8 cellular contexts compared by ENCODE assay signal in genomic region chr9:111525056-111525977, GRCh38. TPM values are rescaled to one million over a fixed set of nuclear protein-coding genes. Genes with fewer than 3 reads are reported as not detected.
DNase-seq lines count a peak whose midpoint lies in the region; ATAC-seq, FAIRE-seq and TF ChIP-seq lines count a peak whose summit lies in the region.

Gene ZNF483 (plus strand): TSS chr9:111525179. CDS start chr9:111527396, 2,217 bp downstream.

- H3K36me3 ChIP-seq in K562 (ENCODE audit: control insufficient read depth, insufficient read depth, low read length) = no peaks in the 10 kb centered on the region
- no peaks in the 10 kb centered on the region for H3K36me3 ChIP-seq in psoas muscle (ENCODE audit: insufficient read depth in 1 of 2, low read depth in 1 of 2)

- H4K20me1 ChIP-seq in K562 (replicated peaks; ENCODE audit: control insufficient read depth, insufficient read depth, low read length) = no peaks in the 10 kb centered on the region

- peaks cover 9% of the 10 kb centered on the region for H3K36me3 Mint-ChIP-seq in type B pancreatic cell

- in situ Hi-C loops in K562 (cut with MboI) = no loop called here

- intact Hi-C loops in K562 (cut with micrococcal nuclease) (loop anchor here (5.0 kb wide), 1 partner anchor 43 kb away; the partner anchor contains the start of gene ECPAS), psoas muscle (cut with DNase I) (no loop called here)

- peak within 1 kb of the TSS; percentile 93 for H2AFZ ChIP-seq in K562 (ENCODE audit: low read depth, low read length)

- FAIRE-seq in K562 (lab: Jason Lieb, UNC) = no peak

- peaks cover 10% of the 10 kb centered on the region for H3K4me1 Mint-ChIP-seq in type B pancreatic cell (ENCODE audit: unreplicated experiment)

- TF ChIP-seq POLR2A in K562 (conservative IDR thresholded peaks at IDR 0.05) = no peak

- H3K27ac ChIP-seq in K562 (ENCODE audit: extremely low read depth, low read depth, low read length) (no peak within 1 kb of the TSS), psoas muscle (no peak within 1 kb of the TSS)

- H3K4me3 ChIP-seq in K562 = peak within 1 kb of the TSS; percentile 50
- H3K4me3 ChIP-seq in psoas muscle = peak within 1 kb of the TSS; percentile 77

- H3K9ac ChIP-seq in K562 (ENCODE audit: insufficient read depth in 1 of 2, low read depth in 2 of 2, low read length in 2 of 2) = peak within 1 kb of the TSS in 1 of 2 experiments; percentile 61; a peak in 2 of 4 replicates

- DNase-seq in NCI-H1417 (lab: John Stamatoyannopoulos, UW) (peak; percentile 65 to 98 (median 94)), T1000 (lab: John Stamatoyannopoulos, UW) (peak; percentile 14), K562 (ENCODE audit: extremely low read depth in 1 of 4, low spot score in 3 of 4) (peak; percentile 66 to 79 (median 72)), hippocampal formation (lab: John Stamatoyannopoulos, UW) (peak; percentile 63 to 74), psoas muscle (peak; percentile 75 to 80), type B pancreatic cell (ENCODE audit: extremely low spot score, unreplicated experiment) (peak; percentile 91)

- H3K27me3 ChIP-seq in K562 (ENCODE audit: control insufficient read depth in 2 of 2, insufficient read depth in 2 of 2, low read length in 2 of 2) (peaks cover 25 to 39% of the 10 kb centered on the region in 2 experiments; a peak in 4 of 5 replicates), psoas muscle (ENCODE audit: insufficient read depth in 3 of 3, low read length in 2 of 3) (peaks cover 0 to 24% (median 0%) of the 10 kb centered on the region in 3 donors)

- H3K27me3 Mint-ChIP-seq in type B pancreatic cell = peaks cover 16% of the 10 kb centered on the region

- peak within 1 kb of the TSS; percentile 80 for H3K4me2 ChIP-seq in K562 (ENCODE audit: insufficient read depth, low read length)

- no peaks in the 10 kb centered on the region for H3K9me1 ChIP-seq in K562 (ENCODE audit: control insufficient read depth, insufficient read depth, low read length)

- CTCF ChIA-PET in K562 (lab: Yijun Ruan, JAX; ENCODE audit: low intra/inter-chr PET ratio) = no interaction called here

- no peaks in the 10 kb centered on the region for H3K79me2 ChIP-seq in K562 (ENCODE audit: control insufficient read depth, insufficient read depth, low read length)

- TF ChIP-seq RAD21 in K562 (CRISPR knock-in tag; conservative IDR thresholded peaks at IDR 0.05 in 1 of 2, IDR thresholded peaks at IDR 0.05 in 1 of 2) = no peak

- TF ChIP-seq EP300 in K562 (IDR thresholded peaks at IDR 0.05; ENCODE audit: low read length) = no peak

- TF ChIP-seq CTCF in K562 (IDR thresholded peaks at IDR 0.05 in 2 of 3, conservative IDR thresholded peaks at IDR 0.05 in 1 of 3; ENCODE audit: insufficient read depth in 2 of 3, low read depth in 1 of 3, low read length in 3 of 3) = no peak
- TF ChIP-seq CTCF in psoas muscle (IDR thresholded peaks at IDR 0.05) = no peak
- no peak for TF ChIP-seq CTCF in type B pancreatic cell (conservative IDR thresholded peaks at IDR 0.05)

- no TSS peak for BruUV-seq in K562 (replicated peaks; lab: Mats Ljungman, UMichigan)

- H3K27ac Mint-ChIP-seq in type B pancreatic cell = peak within 1 kb of the TSS; percentile 71

- peak within 1 kb of the TSS; percentile 97 for H3K4me3 Mint-ChIP-seq in type B pancreatic cell

- H3K9me3 Mint-ChIP-seq in type B pancreatic cell = peaks cover 5% of the 10 kb centered on the region

- H3K9me3 ChIP-seq in K562 (replicated peaks; ENCODE audit: control insufficient read depth, insufficient read depth, low read depth, low read length) = no peaks in the 10 kb centered on the region
- H3K9me3 ChIP-seq in psoas muscle = no peaks in the 10 kb centered on the region

- ATAC-seq in GM18502 (IDR thresholded peaks at IDR 0.05; ENCODE audit: poor library complexity, unreplicated experiment) = peak; percentile 66
- ATAC-seq in K562 = peak; percentile 93
- peak; percentile 62 to 92 (median 82) for ATAC-seq in psoas muscle
- ATAC-seq in GM18511 (IDR thresholded peaks at IDR 0.05; ENCODE audit: unreplicated experiment) = no peak

- H3K4me1 ChIP-seq in K562 (replicated peaks in 1 of 2; ENCODE audit: control insufficient read depth in 2 of 2, insufficient read depth in 2 of 2, low read length in 2 of 2) (peaks cover 12 to 13% of the 10 kb centered on the region in 2 experiments), psoas muscle (no peaks in the 10 kb centered on the region)

- 12% methylated on average over 53 of the region's 66 CpGs for WGBS in K562 (ENCODE audit: insufficient coverage, low coverage, missing lambda C conversion rate)
- 1% methylated on average over 52 to 66 of the region's 66 CpGs for WGBS in psoas muscle, 3 donors

- POLR2A ChIA-PET in K562 (lab: Yijun Ruan, JAX) = interaction anchor here (0.6 kb wide), 1 partner anchor 205 kb away, joined by 4 read pairs; no protein-coding TSS in a partner anchor

TF ChIP-seq in K562, 482 proteins besides CTCF, POLR2A, EP300 and RAD21 (continues in another document):
- TF ChIP-seq PHB2 (IDR thresholded peaks at IDR 0.05; ENCODE audit: low read depth) = no peak
- TF ChIP-seq PATZ1 (CRISPR knock-in tag; IDR thresholded peaks at IDR 0.05; ENCODE audit: borderline replicate concordance) = no peak
- TF ChIP-seq NBN (IDR thresholded peaks at IDR 0.05; ENCODE audit: low read depth) = no peak
- TF ChIP-seq RBFOX2 (IDR thresholded peaks at IDR 0.05; ENCODE audit: low read depth, low read length) = 0 out of 2 replicates have a peak, but pooled peaks have one; percentile 17
- 0 out of 2 replicates have a peak, but pooled peaks have one; percentile 7 for TF ChIP-seq JUND (IDR thresholded peaks at IDR 0.05; ENCODE audit: borderline replicate concordance, low read depth, low read length)
- TF ChIP-seq JUND (tag; IDR thresholded peaks at IDR 0.05; ENCODE audit: borderline replicate concordance, low read depth, low read length) = no peak; the same call in 2 of the 3 replicates
- TF ChIP-seq RHOXF2B (CRISPR knock-in tag; conservative IDR thresholded peaks at IDR 0.05) = no peak
- TF ChIP-seq, protein P1, sequence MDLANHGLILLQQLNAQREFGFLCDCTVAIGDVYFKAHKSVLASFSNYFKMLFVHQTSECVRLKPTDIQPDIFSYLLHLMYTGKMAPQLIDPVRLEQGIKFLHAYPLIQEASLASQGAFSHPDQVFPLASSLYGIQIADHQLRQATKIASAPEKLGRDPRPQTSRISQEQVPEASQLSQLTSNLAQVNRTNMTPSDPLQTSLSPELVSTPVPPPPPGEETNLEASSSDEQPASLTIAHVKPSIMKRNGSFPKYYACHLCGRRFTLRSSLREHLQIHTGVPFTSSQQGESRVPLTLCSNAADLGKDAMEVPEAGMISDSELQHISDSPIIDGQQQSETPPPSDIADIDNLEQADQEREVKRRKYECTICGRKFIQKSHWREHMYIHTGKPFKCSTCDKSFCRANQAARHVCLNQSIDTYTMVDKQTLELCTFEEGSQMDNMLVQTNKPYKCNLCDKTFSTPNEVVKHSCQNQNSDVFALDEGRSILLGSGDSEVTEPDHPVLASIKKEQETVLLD (IDR thresholded peaks at IDR 0.05) = peak; percentile 88
- no peak for TF ChIP-seq COPS2 (conservative IDR thresholded peaks at IDR 0.05)
- no peak for TF ChIP-seq ZNF75A (CRISPR knock-in tag; IDR thresholded peaks at IDR 0.05)
- peak; percentile 72 for TF ChIP-seq MEIS2 (IDR thresholded peaks at IDR 0.05; ENCODE audit: partially characterized antibody)
- TF ChIP-seq TAF7 (tag; IDR thresholded peaks at IDR 0.05) = no peak
- peak; percentile 26 for TF ChIP-seq RBBP5 (IDR thresholded peaks at IDR 0.05; ENCODE audit: borderline replicate concordance, insufficient read depth, low read length, poor library complexity, severe bottlenecking)
- TF ChIP-seq EHMT2 (IDR thresholded peaks at IDR 0.05) = no peak
- TF ChIP-seq PCBP1 (IDR thresholded peaks at IDR 0.05; ENCODE audit: low read depth, low read length, poor library complexity, severe bottlenecking) = peak; percentile 36
- no peak for TF ChIP-seq NFYB (IDR thresholded peaks at IDR 0.05; ENCODE audit: extremely low read depth, insufficient read length)

RNA-seq across cellular contexts. Expression of gene ZNF483, which starts in this region (rescaled TPM):
- total RNA-seq in K562 (2011; cell fraction: chromatin; rRNA removed; ENCODE audit: low replicate concordance) = 0.40 and 0.76 TPM in 2 replicates
- 0.17 and 0.66 TPM in 2 replicates for total RNA-seq in K562 (2011; cell fraction: nucleolus; rRNA removed)
- total RNA-seq in K562 (2011; cell fraction: nucleoplasm; rRNA removed) = 0.29 TPM in 1 of 2 replicates, not detected in the other
- total RNA-seq in K562 (2014; rRNA removed) (0.09 and 0.16 TPM in 2 replicates), K562 (2014; rRNA removed; fragmentation: Illumina TruSeq; extraction: Trizol) (0.73 and 0.84 TPM in 2 replicates), K562 (2015; rRNA removed; fragmentation: Illumina TruSeq; extraction: Trizol) (0.75 and 1.0 TPM in 2 replicates), K562 (2021) (0.38 and 0.58 TPM in 2 replicates), psoas muscle (under 1 TPM; 0.17 to 0.92 (median 0.45) TPM), type B pancreatic cell (ENCODE audit: low replicate concordance) (4.1 and 11.7 TPM in 2 replicates)
- polyA plus RNA-seq in K562 (2011; rRNA removed) (0.23 and 0.46 TPM in 2 replicates), K562 (2014; fragmentation: Illumina TruSeq; extraction: Trizol) (0.04 TPM in 1 of 2 replicates, not detected in the other), K562 (2014; fragmentation: Nextera tagmentation; extraction: Ambion mirVana) (under 1 TPM; 0.25 to 0.38 TPM), K562 (2014; rRNA removed) (0.19 and 0.38 TPM in 2 replicates), psoas muscle (under 1 TPM in 1 of 3 donors, not detected in 2; 0.05 TPM)
- polyA plus RNA-seq in K562 (2011; cell fraction: cytosol; rRNA removed) = 0.01 and 0.10 TPM in 2 replicates
- polyA plus RNA-seq in K562 (2011; cell fraction: nucleus; rRNA removed) = 0.35 and 0.75 TPM in 2 replicates
- polyA plus RNA-seq in K562 (2012) = 0.17 TPM in 1 of 2 replicates, not detected in the other
- polyA minus RNA-seq in K562 (2011; rRNA and poly(A)+ RNA removed) = 1.6 and 2.1 TPM in 2 replicates
- 0.67 TPM in 1 of 2 replicates, not detected in the other for polyA minus RNA-seq in K562 (2011; cell fraction: cytosol; rRNA and poly(A)+ RNA removed)
- polyA minus RNA-seq in K562 (2011; cell fraction: nucleus; rRNA and poly(A)+ RNA removed) = 0.81 and 1.00 TPM in 2 replicates

Comparison
In these comparisons a context has a peak if more than half of its experiments do, and no peak if none do; other contexts are left out.
1. Peak in DNase-seq, ATAC-seq and H3K4me3 ChIP-seq in psoas muscle; RNA of the gene not detected or under 1 TPM.
2. DNase-seq: peak in every context shown above with its lines; median percentile 94 in NCI-H1417; 91 in type B pancreatic cell; 78 in psoas muscle; 72 in K562; 68 in hippocampal formation; 14 in T1000.